Comparison of ENCODE assay signal across 7 cellular contexts in the genomic region with DNA sequence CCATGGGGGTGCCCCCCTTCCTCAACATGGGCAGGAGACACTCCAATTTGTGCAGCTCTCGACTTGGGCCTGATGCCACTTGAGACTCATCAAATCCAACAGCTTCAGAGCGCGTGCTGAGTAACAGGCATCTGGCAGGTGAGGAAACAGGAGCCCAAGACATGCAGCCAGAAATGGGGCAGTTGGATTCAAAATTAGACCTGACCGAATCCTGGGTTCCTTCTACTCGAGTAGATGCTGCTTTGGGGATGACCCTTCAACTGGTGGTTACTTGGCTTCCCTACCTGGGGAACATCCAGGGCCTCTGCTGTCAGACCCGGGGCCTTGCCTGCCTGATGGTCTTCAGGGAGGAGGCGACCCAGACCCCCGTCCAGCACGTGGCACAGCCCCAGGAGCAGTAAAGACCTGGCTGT. TPM values are rescaled to one million over a fixed set of nuclear protein-coding genes. Genes with fewer than 3 reads are reported as not detected.
DNase-seq lines count a peak whose midpoint lies in the region; ATAC-seq, FAIRE-seq and TF ChIP-seq lines count a peak whose summit lies in the region.
"Had no signal": no experiment of that assay in that cellular context is flagged by ENCODE, and none has a peak within 500 bp of the region (broad histone marks: within the 10 kb centered on the region; RNA-seq: fewer than 3 reads in every experiment).

No MANE protein-coding gene starts in this region.

- H4K8ac ChIP-seq in H1 (ENCODE audit: extremely low read depth, insufficient read depth, low read length): no peak overlapping the region

- no peak overlapping the region for H3K9ac ChIP-seq in H1 (replicated peaks in 1 of 4; ENCODE audit: extremely low read depth in 1 of 4, low read depth in 3 of 4, low read length in 3 of 4)

- TF ChIP-seq CTCF in H1 (IDR thresholded peaks at IDR 0.05; ENCODE audit: control extremely low read depth in 1 of 3, insufficient read depth in 1 of 3, low read depth in 1 of 3, low read length in 3 of 3): no peak

- H2BK12ac ChIP-seq in H1 (ENCODE audit: low read depth, low read length): no peak overlapping the region; the same call in 1 of the 2 replicates

- H2BK120ac ChIP-seq in H1 (replicated peaks; ENCODE audit: low read depth, low read length): no peak overlapping the region

- peak overlapping the region; percentile 53 to 75 for H3K4me2 ChIP-seq in H1 (ENCODE audit: insufficient read depth in 1 of 2, low read depth in 2 of 2, low read length in 2 of 2)

- H3K36me3 ChIP-seq in H1 (ENCODE audit: control insufficient read depth in 2 of 4, insufficient read depth in 4 of 4, low read length in 3 of 4): no peaks in the 10 kb centered on the region

- ATAC-seq in Right ventricle myocardium superior (ENCODE audit: poor library complexity) (no peak), HG02884 (IDR thresholded peaks at IDR 0.05; ENCODE audit: unreplicated experiment) (no peak), GM19397 (IDR thresholded peaks at IDR 0.05; ENCODE audit: unreplicated experiment) (no peak)

- no peak overlapping the region for H4K5ac ChIP-seq in H1 (ENCODE audit: insufficient read length, low read depth, low read length)

- no peak for TF ChIP-seq RAD21 in H1 (IDR thresholded peaks at IDR 0.05 in 1 of 2, conservative IDR thresholded peaks at IDR 0.05 in 1 of 2; ENCODE audit: low read depth in 2 of 2, low read length in 2 of 2)

- H3K79me2 ChIP-seq in H1 (ENCODE audit: control insufficient read depth in 1 of 2, insufficient read depth in 2 of 2, low read length in 2 of 2): no peaks in the 10 kb centered on the region

- TF ChIP-seq EP300 in H1 (IDR thresholded peaks at IDR 0.05; ENCODE audit: borderline replicate concordance in 1 of 2, low read depth in 2 of 2, low read length in 2 of 2): no peak

- H3K4me1 ChIP-seq in H1 (replicated peaks in 1 of 4; ENCODE audit: control insufficient read depth in 3 of 4, insufficient read depth in 4 of 4, low read length in 3 of 4): peaks cover 0 to 41% (median 31%) of the 10 kb centered on the region in 4 experiments; a peak in 6 of 7 replicates

- FAIRE-seq in H1 (lab: Jason Lieb, UNC): no peak

- no peak overlapping the region for H3K56ac ChIP-seq in H1 (replicated peaks; ENCODE audit: insufficient read length, low read depth, low read length)

- intact Hi-C loops in Right ventricle myocardium superior (cut with DNase I): no loop called here

- H3K14ac ChIP-seq in H1 (ENCODE audit: insufficient read length): no peak overlapping the region

- H3K23me2 ChIP-seq in H1 (ENCODE audit: low read depth, low read length): peaks cover 27% of the 10 kb centered on the region; the same call in 1 of the 2 replicates

- peak overlapping the region in 1 of 4 experiments; percentile 56; a peak in 2 of 8 replicates for H3K4me3 ChIP-seq in H1 (ENCODE audit: extremely low read depth in 1 of 4, insufficient read depth in 2 of 4, low read depth in 3 of 4, low read length in 4 of 4)

- DNase-seq in DMS 273 (lab: John Stamatoyannopoulos, UW; ENCODE audit: unreplicated experiment) (peak; percentile 95), NCI-H1092 (lab: John Stamatoyannopoulos, UW) (peak; percentile 72), H1 (ENCODE audit: low read depth in 1 of 2, low spot score in 2 of 2) (no peak), Right ventricle myocardium superior (no peak)

- no peak overlapping the region for H3K23ac ChIP-seq in H1 (ENCODE audit: insufficient read length)

- no peak overlapping the region; the same call in 1 of the 2 replicates for H3K18ac ChIP-seq in H1 (ENCODE audit: extremely low read depth, low read length)

- no peak overlapping the region for H2BK20ac ChIP-seq in H1 (ENCODE audit: low read length)

- no peaks in the 10 kb centered on the region for H3K9me3 ChIP-seq in H1 (ENCODE audit: insufficient read depth in 2 of 2, low read depth in 1 of 2, low read length in 1 of 2)

- 57% methylated on average over 9 of the region's 9 CpGs; no CpG with 5 or more reads in 1 of the 2 experiments for WGBS in H1 (ENCODE audit: extremely low coverage in 1 of 2, insufficient coverage in 1 of 2, insufficient read length in 1 of 2, insufficient replicate concordance in 2 of 2, low coverage in 1 of 2, low lambda C conversion rate in 2 of 2, missing lambda C conversion rate in 1 of 2), 2 experiments

- no peaks in the 10 kb centered on the region for H3K79me1 ChIP-seq in H1 (ENCODE audit: low read depth, low read length)

- no peak overlapping the region for H2BK15ac ChIP-seq in H1 (ENCODE audit: low read length)

- H2BK5ac ChIP-seq in H1 (ENCODE audit: low read depth, low read length): no peak overlapping the region

- no peak overlapping the region for H4K91ac ChIP-seq in H1 (replicated peaks; ENCODE audit: insufficient read length, low read length)

- no peak overlapping the region for H3K27ac ChIP-seq in H1 (ENCODE audit: low read depth, low read length)

- H4K20me1 ChIP-seq in H1 (replicated peaks in 1 of 2; ENCODE audit: control insufficient read depth in 1 of 2, insufficient read depth in 2 of 2, low read length in 2 of 2): peaks cover 2 to 10% of the 10 kb centered on the region in 2 experiments

- no peak overlapping the region for H2AK5ac ChIP-seq in H1 (ENCODE audit: low read depth, low read length)

- no peak for TF ChIP-seq POLR2A in H1 (IDR thresholded peaks at IDR 0.05; ENCODE audit: control extremely low read depth in 1 of 2, low read depth in 2 of 2, low read length in 2 of 2)

- H3K4ac ChIP-seq in H1 (replicated peaks; ENCODE audit: insufficient read length, low read depth, low read length): no peak overlapping the region

- CTCF ChIA-PET in H1 (lab: Charles Lee; ENCODE audit: partially characterized antibody): interaction anchor here (1.0 to 4.0 kb wide), 2 partner anchors 10 to 130 kb away, joined by 4 to 15 read pairs; a partner anchor contains a TSS

- POLR2A ChIA-PET in H1 (lab: Charles Lee; ENCODE audit: partially characterized antibody): interaction anchor here (0.9 to 2.8 kb wide), 6 partner anchors 11 to 62 kb away, joined by 3 to 8 read pairs (median 6); a partner anchor contains a TSS

- no peak overlapping the region for H2AFZ ChIP-seq in H1 (ENCODE audit: low read length)

- peaks cover 24 to 61% (median 54%) of the 10 kb centered on the region in 4 experiments for H3K27me3 ChIP-seq in H1 (replicated peaks in 1 of 4; ENCODE audit: control insufficient read depth in 3 of 4, extremely low read depth in 1 of 4, insufficient read depth in 3 of 4, low read length in 3 of 4)

TF ChIP-seq in H1, 55 proteins besides CTCF, POLR2A, EP300 and RAD21 (continues in another document):
- TF ChIP-seq SIRT6 (IDR thresholded peaks at IDR 0.05; ENCODE audit: low read length): no peak

RNA-seq across cellular contexts. Expression of a gene that starts 0.5 kb away (rescaled TPM):
- total RNA-seq in H1 (2021; fragmentation: NEBNext Ultra II Directional; extraction: Animal tissue kit (Norgen Biotek cat#: 25700)): 0.34 and 0.52 TPM in 2 replicates
- 0.30 and 0.74 TPM in 2 replicates for polyA plus RNA-seq in H1 (2011; rRNA removed)
- polyA plus RNA-seq in H1 (2011; cell fraction: cytosol; rRNA removed): 0.32 TPM
- polyA plus RNA-seq in H1 (2011; cell fraction: nucleus; rRNA removed): 2.5 TPM
- 0.08 to 0.20 TPM (median 0.08 TPM) in 3 of 4 replicates, not detected in the other for polyA plus RNA-seq in H1 (2012, experiment 1 of 2)
- 0.10 TPM for polyA plus RNA-seq in H1 (2012, experiment 2 of 2)
- polyA plus RNA-seq in H1 (2013, experiment 1 of 2): 0.10 TPM
- polyA plus RNA-seq in H1 (2013, experiment 2 of 2): 0.15 TPM
- polyA minus RNA-seq in H1 (2011; rRNA and poly(A)+ RNA removed): 0.13 and 0.46 TPM in 2 replicates
- 1.1 TPM for polyA minus RNA-seq in H1 (2011; cell fraction: cytosol; rRNA and poly(A)+ RNA removed)
- polyA minus RNA-seq in H1 (2011; cell fraction: nucleus; rRNA and poly(A)+ RNA removed): 4.2 TPM
- total RNA-seq in Right ventricle myocardium superior: 0.19 TPM
- total RNA-seq: mesenteric fat pad had no signal

RNA-seq across cellular contexts. Expression of a gene that starts 4.3 kb away (rescaled TPM):
- 18.6 and 21.5 TPM in 2 replicates for total RNA-seq in H1 (2021; fragmentation: NEBNext Ultra II Directional; extraction: Animal tissue kit (Norgen Biotek cat#: 25700))
- polyA plus RNA-seq in H1 (2011; rRNA removed): 8.7 and 13.3 TPM in 2 replicates
- 9.4 TPM for polyA plus RNA-seq in H1 (2011; cell fraction: cytosol; rRNA removed)
- 22.2 TPM for polyA plus RNA-seq in H1 (2011; cell fraction: nucleus; rRNA removed)
- 7.7 to 10.3 TPM (median 9.2 TPM) in 4 replicates for polyA plus RNA-seq in H1 (2012, experiment 1 of 2)
- polyA plus RNA-seq in H1 (2012, experiment 2 of 2): 4.2 TPM
- polyA plus RNA-seq in H1 (2013, experiment 1 of 2): 7.5 TPM
- polyA plus RNA-seq in H1 (2013, experiment 2 of 2): 7.0 TPM
- 13.1 and 14.6 TPM in 2 replicates for polyA minus RNA-seq in H1 (2011; rRNA and poly(A)+ RNA removed)
- 15.0 TPM for polyA minus RNA-seq in H1 (2011; cell fraction: cytosol; rRNA and poly(A)+ RNA removed)
- polyA minus RNA-seq in H1 (2011; cell fraction: nucleus; rRNA and poly(A)+ RNA removed): 13.0 TPM
- total RNA-seq in Right ventricle myocardium superior: 11.8 TPM

RNA-seq across cellular contexts. Expression of a gene that starts 10.7 kb away (rescaled TPM):
- 54.2 and 54.6 TPM in 2 replicates for total RNA-seq in H1 (2021; fragmentation: NEBNext Ultra II Directional; extraction: Animal tissue kit (Norgen Biotek cat#: 25700))
- 55.6 and 71.2 TPM in 2 replicates for polyA plus RNA-seq in H1 (2011; rRNA removed)
- 57.9 TPM for polyA plus RNA-seq in H1 (2011; cell fraction: cytosol; rRNA removed)
- 227 TPM for polyA plus RNA-seq in H1 (2011; cell fraction: nucleus; rRNA removed)
- polyA plus RNA-seq in H1 (2012, experiment 1 of 2): 41.6 to 54.3 TPM (median 48.8 TPM) in 4 replicates
- polyA plus RNA-seq in H1 (2012, experiment 2 of 2): 45.5 TPM
- 32.6 TPM for polyA plus RNA-seq in H1 (2013, experiment 1 of 2)
- polyA plus RNA-seq in H1 (2013, experiment 2 of 2): 32.0 TPM
- polyA minus RNA-seq in H1 (2011; rRNA and poly(A)+ RNA removed): 17.1 and 20.1 TPM in 2 replicates
- 27.2 TPM for polyA minus RNA-seq in H1 (2011; cell fraction: cytosol; rRNA and poly(A)+ RNA removed)
- polyA minus RNA-seq in H1 (2011; cell fraction: nucleus; rRNA and poly(A)+ RNA removed): 66.0 TPM
- 1.0 TPM for total RNA-seq in Right ventricle myocardium superior
- total RNA-seq: mesenteric fat pad had no signal

RNA-seq across cellular contexts. Expression of a gene that starts 41.4 kb away (rescaled TPM):
- total RNA-seq in H1 (2021; fragmentation: NEBNext Ultra II Directional; extraction: Animal tissue kit (Norgen Biotek cat#: 25700)): 54.3 and 55.9 TPM in 2 replicates
- 15.4 and 25.5 TPM in 2 replicates for polyA plus RNA-seq in H1 (2011; rRNA removed)
- 19.4 TPM for polyA plus RNA-seq in H1 (2011; cell fraction: cytosol; rRNA removed)
- 33.2 TPM for polyA plus RNA-seq in H1 (2011; cell fraction: nucleus; rRNA removed)
- polyA plus RNA-seq in H1 (2012, experiment 1 of 2): 28.0 to 37.5 TPM (median 33.7 TPM) in 4 replicates
- polyA plus RNA-seq in H1 (2012, experiment 2 of 2): 38.2 TPM
- polyA plus RNA-seq in H1 (2013, experiment 1 of 2): 21.7 TPM
- 21.4 TPM for polyA plus RNA-seq in H1 (2013, experiment 2 of 2)
- polyA minus RNA-seq in H1 (2011; rRNA and poly(A)+ RNA removed): 41.3 and 59.4 TPM in 2 replicates
- 33.2 TPM for polyA minus RNA-seq in H1 (2011; cell fraction: cytosol; rRNA and poly(A)+ RNA removed)
- polyA minus RNA-seq in H1 (2011; cell fraction: nucleus; rRNA and poly(A)+ RNA removed): 36.2 TPM
- 1.4 TPM for total RNA-seq in Right ventricle myocardium superior

RNA-seq across cellular contexts. Expression of a gene that starts 43.1 kb away (rescaled TPM):
- total RNA-seq in H1 (2021; fragmentation: NEBNext Ultra II Directional; extraction: Animal tissue kit (Norgen Biotek cat#: 25700)): 176 and 199 TPM in 2 replicates
- 125 and 218 TPM in 2 replicates for polyA plus RNA-seq in H1 (2011; rRNA removed)
- 35.7 TPM for polyA plus RNA-seq in H1 (2011; cell fraction: cytosol; rRNA removed)
- 80.2 TPM for polyA plus RNA-seq in H1 (2011; cell fraction: nucleus; rRNA removed)
- polyA plus RNA-seq in H1 (2012, experiment 1 of 2): 161 to 288 TPM (median 238 TPM) in 4 replicates
- polyA plus RNA-seq in H1 (2012, experiment 2 of 2): 371 TPM
- 359 TPM for polyA plus RNA-seq in H1 (2013, experiment 1 of 2)
- polyA plus RNA-seq in H1 (2013, experiment 2 of 2): 478 TPM
- 15.2 and 20.3 TPM in 2 replicates for polyA minus RNA-seq in H1 (2011; rRNA and poly(A)+ RNA removed)
- 225 TPM for polyA minus RNA-seq in H1 (2011; cell fraction: cytosol; rRNA and poly(A)+ RNA removed)
- 36.2 TPM for polyA minus RNA-seq in H1 (2011; cell fraction: nucleus; rRNA and poly(A)+ RNA removed)
- total RNA-seq in Right ventricle myocardium superior: 129 TPM

Comparison
In these comparisons a context has a peak if more than half of its experiments do, and no peak if none do; other contexts are left out.
1. DNase-seq: peak in DMS 273 (single experiment) and NCI-H1092 (single experiment); none in H1 (0 of 2) and Right ventricle myocardium superior (single experiment).
2. RNA of a gene that starts 10.7 kb away (total RNA-seq): 54.2 to 54.6 TPM in H1; 1.0 TPM in Right ventricle myocardium superior (single experiment); every median in the first group is over 10 times any median in the second.